ENCODE assay signal across 16 cellular contexts in the genomic region with DNA sequence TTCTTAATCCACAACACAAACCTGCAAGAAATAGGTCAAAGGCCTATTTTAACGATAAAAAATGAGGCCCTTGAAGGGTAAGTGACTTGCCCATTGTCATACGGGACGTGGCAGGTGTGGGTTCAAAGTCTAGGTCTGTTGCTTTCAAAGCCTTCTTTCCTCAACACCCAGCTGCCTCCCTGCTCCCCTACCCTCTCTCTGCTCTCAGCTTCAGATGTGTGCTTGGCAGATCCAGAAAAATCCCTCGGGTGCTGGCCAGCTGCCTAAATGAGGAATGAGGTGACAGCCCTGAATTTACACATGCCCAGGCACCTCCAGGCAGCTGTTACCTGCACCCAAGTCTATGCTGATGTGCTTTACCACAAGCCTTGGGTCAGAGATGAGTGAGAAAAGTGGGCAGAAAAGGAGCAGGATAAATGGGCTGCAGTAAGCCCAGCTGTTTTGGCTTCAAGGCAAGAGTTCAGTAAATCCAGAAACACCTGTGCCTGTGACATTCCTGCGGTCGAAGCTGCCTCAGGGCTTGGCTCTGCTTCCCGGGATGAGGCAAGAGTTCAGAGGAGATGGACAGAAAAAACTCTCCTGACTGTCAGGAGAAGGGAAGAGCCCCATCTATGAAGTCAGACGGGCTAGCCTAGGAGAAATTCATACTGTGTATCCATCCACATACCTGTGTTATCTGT. TPM values are rescaled to one million over a fixed set of nuclear protein-coding genes. Genes with fewer than 3 reads are reported as not detected.
DNase-seq lines count a peak whose midpoint lies in the region; ATAC-seq and TF ChIP-seq lines count a peak whose summit lies in the region.
"Had no signal": no experiment of that assay in that cellular context is flagged by ENCODE, and none has a peak within 500 bp of the region (broad histone marks: within the 10 kb centered on the region; RNA-seq: fewer than 3 reads in every experiment).

No MANE protein-coding gene starts in this region.

- no peak overlapping the region for H3K27ac ChIP-seq in PC-3 (ENCODE audit: low read length)
- H3K27ac ChIP-seq in endodermal cell (ENCODE audit: low read depth, low read length), result no peak overlapping the region

- no peaks in the 10 kb centered on the region for H3F3A ChIP-seq in PC-3 (ENCODE audit: low read length, unreplicated experiment)

- H3K27me3 Mint-ChIP-seq in endodermal cell (ENCODE audit: insufficient read depth), result no peaks in the 10 kb centered on the region
- H3K27me3 Mint-ChIP-seq: activated CD4-positive, alpha-beta memory T cell treated with anti-CD3 and anti-CD28 coated beads, Interleukin-2, amount 10 ng/mL, durations not matched to agents 7 days and 5 days had no signal

- no peak overlapping the region for H3K4me3 Mint-ChIP-seq in endodermal cell
- H3K4me3 Mint-ChIP-seq: activated CD4-positive, alpha-beta memory T cell treated with anti-CD3 and anti-CD28 coated beads, Interleukin-2, amount 10 ng/mL, durations not matched to agents 7 days and 5 days; naive B cell; T-helper 17 cell had no signal

- H3K27ac Mint-ChIP-seq in endodermal cell, result no peak overlapping the region
- H3K27ac Mint-ChIP-seq: activated CD4-positive, alpha-beta memory T cell treated with anti-CD3 and anti-CD28 coated beads, Interleukin-2, amount 10 ng/mL, durations not matched to agents 7 days and 5 days; T-helper 17 cell had no signal

- H3K4me1 Mint-ChIP-seq in endodermal cell, result peaks cover 15% of the 10 kb centered on the region
- H3K4me1 Mint-ChIP-seq: activated CD4-positive, alpha-beta memory T cell treated with anti-CD3 and anti-CD28 coated beads, Interleukin-2, amount 10 ng/mL, durations not matched to agents 7 days and 5 days; naive B cell; T-helper 17 cell had no signal

- no peak for TF ChIP-seq CTCF in PC-3 (conservative IDR thresholded peaks at IDR 0.05; ENCODE audit: low read depth, low read length)
- TF ChIP-seq CTCF in fibroblast of pulmonary artery (IDR thresholded peaks at IDR 0.05; ENCODE audit: low read length, missing control alignments), result no peak
- TF ChIP-seq CTCF in endodermal cell (conservative IDR thresholded peaks at IDR 0.05), result no peak

- H3K9me3 ChIP-seq in PC-3 (ENCODE audit: low read length) (peaks cover 6% of the 10 kb centered on the region; the same call in 1 of the 2 replicates), endodermal cell (ENCODE audit: control insufficient read depth, low read length) (no peaks in the 10 kb centered on the region)
- H3K9me3 ChIP-seq: HAP-1 had no signal

- H2AFZ ChIP-seq in PC-3 (ENCODE audit: low read length), result no peak overlapping the region

- no peaks in the 10 kb centered on the region for H3K9me3 Mint-ChIP-seq in endodermal cell
- H3K9me3 Mint-ChIP-seq: activated CD4-positive, alpha-beta memory T cell treated with anti-CD3 and anti-CD28 coated beads, Interleukin-2, amount 10 ng/mL, durations not matched to agents 7 days and 5 days had no signal

- H3K9ac ChIP-seq in PC-3 (ENCODE audit: low read length) (no peak overlapping the region), endodermal cell (ENCODE audit: extremely low read depth, low read length, poor library complexity, severe bottlenecking) (no peak overlapping the region)

- WGBS in endodermal cell (ENCODE audit: insufficient coverage in 1 of 2, insufficient read length in 1 of 2), 2 experiments, result 82 to 90% methylated on average over 5 to 8 of the region's 8 CpGs

- no peak overlapping the region for H3K4me3 ChIP-seq in PC-3 (ENCODE audit: low read length)
- H3K4me3 ChIP-seq in fibroblast of pulmonary artery (replicated peaks; ENCODE audit: low read depth, low read length), result no peak overlapping the region
- no peak overlapping the region for H3K4me3 ChIP-seq in skeletal muscle cell (ENCODE audit: low read depth, low read length)
- no peak overlapping the region for H3K4me3 ChIP-seq in endodermal cell (ENCODE audit: low read length)
- H3K4me3 ChIP-seq: GM12878, HAP-1 had no signal

- no peaks in the 10 kb centered on the region for H3K79me2 ChIP-seq in PC-3 (ENCODE audit: low read length)

- no TSS peak for BruUV-seq in PC-3 (replicated peaks; lab: Mats Ljungman, UMichigan)

- H3K27me3 ChIP-seq in PC-3 (ENCODE audit: low read length) (no peaks in the 10 kb centered on the region), endodermal cell (ENCODE audit: control insufficient read depth, insufficient read depth, low read length, poor library complexity, severe bottlenecking) (no peaks in the 10 kb centered on the region)

- H3K36me3 ChIP-seq in PC-3 (ENCODE audit: low read depth, low read length), result no peaks in the 10 kb centered on the region
- no peaks in the 10 kb centered on the region for H3K36me3 ChIP-seq in endodermal cell (ENCODE audit: control insufficient read depth, insufficient read depth, low read length)
- H3K36me3 ChIP-seq: HAP-1 had no signal

- ATAC-seq in PC-3 (peak; percentile 96), GM19395 (IDR thresholded peaks at IDR 0.05; ENCODE audit: unreplicated experiment) (no peak)
- ATAC-seq: GM12878, right cardiac atrium, T-helper 17 cell had no signal

- H3K36me3 Mint-ChIP-seq in endodermal cell (ENCODE audit: low read depth), result no peaks in the 10 kb centered on the region
- H3K36me3 Mint-ChIP-seq: naive B cell had no signal

- CTCF ChIA-PET in PC-3 (lab: Charles Lee), result interaction anchor here (1.0 kb wide), 1 partner anchor 72 kb away, joined by 3 read pairs; no protein-coding TSS in a partner anchor

- intact Hi-C loops in PC-3 (cut with micrococcal nuclease), result no loop called here

- DNase-seq in HT-29 (ENCODE audit: low spot score) (peak; percentile 63), PC-3 (peak; percentile 95), fibroblast of pulmonary artery (ENCODE audit: low read depth) (peak; percentile 33), skeletal muscle cell (ENCODE audit: low read depth) (peak; percentile 67), endodermal cell (no peak)
- DNase-seq in activated CD8-positive, alpha-beta memory T cell treated with anti-CD3 and anti-CD28 coated beads for 24 hours, result no peak
- DNase-seq: activated CD4-positive, alpha-beta memory T cell treated with anti-CD3 and anti-CD28 coated beads, Interleukin-2, amount 10 ng/mL, durations not matched to agents 7 days and 5 days; activated naive CD4-positive, alpha-beta T cell treated with Interleukin-2 at 50 U/mL for 16 hours; COR-L47; naive B cell; NCI-H1417; right cardiac atrium; T-helper 17 cell had no signal

- H4K20me1 ChIP-seq in PC-3 (ENCODE audit: low read length), result no peaks in the 10 kb centered on the region

- peak overlapping the region; percentile 63 for H3K4me2 ChIP-seq in PC-3 (ENCODE audit: low read length)

- H3K4me1 ChIP-seq in PC-3 (ENCODE audit: insufficient read depth, low read length) (peaks cover 17% of the 10 kb centered on the region), endodermal cell (ENCODE audit: control insufficient read depth, insufficient read depth, low read length) (peaks cover 4% of the 10 kb centered on the region)
- H3K4me1 ChIP-seq: HAP-1 had no signal

- POLR2A ChIA-PET in PC-3 (lab: Charles Lee; ENCODE audit: unreplicated experiment), result interaction anchor here (0.6 kb wide), 1 partner anchor 14 kb away, joined by 3 read pairs; no protein-coding TSS in a partner anchor

- no peaks in the 10 kb centered on the region for H3K9me2 ChIP-seq in PC-3 (replicated peaks; ENCODE audit: low read length)

RNA-seq across cellular contexts. Expression of a gene that starts 49.9 kb away (rescaled TPM):
- 1.1 and 3.3 TPM in 2 replicates for total RNA-seq in HT-29 (2014; rRNA removed; shearing (Covaris generic))
- total RNA-seq in PC-3 (2014; rRNA removed) (15.3 and 15.6 TPM in 2 replicates), endodermal cell (10 to 100 TPM; 19.2 to 30.6 TPM)
- 21.6 TPM for polyA plus RNA-seq in endodermal cell (2013, experiment 1 of 2)
- polyA plus RNA-seq in endodermal cell (2013, experiment 2 of 2), result 22.9 TPM
- total RNA-seq: activated CD4-positive, alpha-beta memory T cell treated with anti-CD3 and anti-CD28 coated beads, Interleukin-2, amount 10 ng/mL, durations not matched to agents 7 days and 5 days had no signal

Comparison
In these comparisons a context has a peak if more than half of its experiments do, and no peak if none do; other contexts are left out.
1. DNase-seq: peak in HT-29 (single experiment), PC-3 (single experiment), fibroblast of pulmonary artery (single experiment) and skeletal muscle cell (single experiment); none in endodermal cell (single experiment) and activated CD8-positive, alpha-beta memory T cell treated with anti-CD3 and anti-CD28 coated beads for 24 hours (single experiment).